2 cellular contexts compared by ENCODE assay signal in the genomic region with DNA sequence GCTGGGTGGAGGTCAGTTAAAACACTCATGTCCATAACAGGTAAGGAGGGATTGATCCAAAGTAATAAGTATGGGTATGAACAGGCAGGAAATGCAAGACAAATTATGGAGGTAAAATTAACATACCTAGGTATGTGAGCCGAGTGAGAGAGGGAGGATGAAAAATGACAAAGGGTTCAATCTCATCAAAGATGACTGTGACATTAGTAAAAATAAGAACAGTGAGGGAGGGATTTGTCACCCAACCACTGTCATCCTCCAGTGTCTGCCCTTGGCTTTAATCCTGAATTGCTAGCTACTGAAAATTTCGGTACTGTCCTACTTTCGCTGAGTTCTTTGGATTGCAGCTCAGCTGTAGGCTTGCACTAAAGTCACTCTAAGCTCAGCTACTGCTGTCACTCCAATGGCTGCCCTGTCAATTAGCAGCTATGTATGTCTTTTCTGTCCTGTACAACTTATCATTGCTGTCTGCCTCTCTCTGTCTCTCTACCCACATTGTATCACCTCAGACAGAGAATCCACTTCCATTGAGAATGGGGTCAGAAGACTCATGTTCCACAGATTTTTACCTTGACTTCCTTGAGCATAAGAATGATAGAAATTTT.
TF ChIP-seq lines count a peak whose summit lies in the region.

No MANE protein-coding gene starts in this region.

TF ChIP-seq in GM12891, 5 proteins besides CTCF, POLR2A, EP300 and RAD21 (continued from another document):
- TF ChIP-seq POLR2AphosphoS5 (IDR thresholded peaks at IDR 0.05; ENCODE audit: low read depth, low read length), result no peak
- TF ChIP-seq TAF1 (IDR thresholded peaks at IDR 0.05; ENCODE audit: low read depth, low read length), result no peak
- TF ChIP-seq PAX5 (IDR thresholded peaks at IDR 0.05; ENCODE audit: insufficient read depth, low read length, severe bottlenecking), result no peak

TF ChIP-seq in HCT116, 20 proteins besides CTCF, POLR2A, EP300 and RAD21 (continued from another document):
- TF ChIP-seq ZFX (IDR thresholded peaks at IDR 0.05), result no peak
- TF ChIP-seq ELF1 (IDR thresholded peaks at IDR 0.05; ENCODE audit: borderline replicate concordance, low read depth), result no peak
- TF ChIP-seq, protein P1, sequence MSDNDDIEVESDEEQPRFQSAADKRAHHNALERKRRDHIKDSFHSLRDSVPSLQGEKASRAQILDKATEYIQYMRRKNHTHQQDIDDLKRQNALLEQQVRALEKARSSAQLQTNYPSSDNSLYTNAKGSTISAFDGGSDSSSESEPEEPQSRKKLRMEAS (IDR thresholded peaks at IDR 0.05), result no peak
- TF ChIP-seq REST (IDR thresholded peaks at IDR 0.05; ENCODE audit: low read depth), result no peak
- no peak for TF ChIP-seq SRF (IDR thresholded peaks at IDR 0.05; ENCODE audit: low read depth)
- TF ChIP-seq CEBPB (IDR thresholded peaks at IDR 0.05; ENCODE audit: low read depth), result no peak
- TF ChIP-seq POLR2AphosphoS5 (IDR thresholded peaks at IDR 0.05; ENCODE audit: low read depth, low read length), result no peak
TF ChIP-seq in HCT116: peak in this region for 0.
